ENCODE assay signal across 7 cellular contexts in genomic region chr14:106257569-106257994, GRCh38.
DNase-seq lines count a peak whose midpoint lies in the region; ATAC-seq, FAIRE-seq and TF ChIP-seq lines count a peak whose summit lies in the region.
"Not testable (repeated sequence)": the region's sequence is repeated elsewhere in the genome, so short reads cannot be mapped to it uniquely, and the experiment has no call there.

No MANE protein-coding gene starts in this region.

- ATAC-seq in SK-N-SH treated with all-trans-retinoic acid at 6 μM for 48 hours: peak; percentile 93
- not testable (repeated sequence) for ATAC-seq in body of pancreas

- intact Hi-C loops in body of pancreas (cut with DNase I): not testable (repeated sequence)

- not testable (repeated sequence) for H3K4me3 ChIP-seq in body of pancreas; liver (ENCODE audit: low read depth in 1 of 3, low read length in 3 of 3)

- not testable (repeated sequence) for H3K4me1 ChIP-seq in body of pancreas; liver (ENCODE audit: control insufficient read depth in 4 of 4, insufficient read depth in 4 of 4, low read length in 3 of 4)

- not testable (repeated sequence) for TF ChIP-seq POLR2A in GM12891 (IDR thresholded peaks at IDR 0.05; ENCODE audit: low read depth, low read length); body of pancreas (IDR thresholded peaks at IDR 0.05)

- WGBS in body of pancreas, 2 donors: 30 to 33% methylated on average over 16 of the region's 16 CpGs
- WGBS in liver: 40% methylated on average over 16 of the region's 16 CpGs

- not testable (repeated sequence) for H3K27me3 ChIP-seq in body of pancreas
- peaks cover 0 to 11% (median 2%) of the 10 kb centered on the region in 4 donors for H3K27me3 ChIP-seq in liver (ENCODE audit: control insufficient read depth in 4 of 4, insufficient read depth in 4 of 4, low read length in 3 of 4)

- H3K9ac ChIP-seq in liver (ENCODE audit: low read depth in 1 of 2, low read length in 2 of 2): not testable (repeated sequence)

- peak; percentile 16 for DNase-seq in GM12891 (ENCODE audit: insufficient read length, low spot score)
- DNase-seq in NCI-H1694 (lab: John Stamatoyannopoulos, UW): peak; percentile 37
- peak; percentile 96 for DNase-seq in activated CD8-positive, alpha-beta memory T cell treated with anti-CD3 and anti-CD28 coated beads for 24 hours
- DNase-seq in body of pancreas: peak; percentile 34 to 67 (median 54)
- DNase-seq in stimulated activated CD4-positive, alpha-beta T cell treated with anti-CD3 and anti-CD28 coated beads, Interleukin-2, amount 100 ng/mL, for 48 hours: peak; percentile 88 to 89

- not testable (repeated sequence) for H3K27ac ChIP-seq in body of pancreas; liver (ENCODE audit: low read depth in 1 of 2, low read length in 2 of 2)

- H3K36me3 ChIP-seq in body of pancreas (replicated peaks in 1 of 2; ENCODE audit: insufficient read depth in 1 of 2, low read depth in 2 of 2); liver (ENCODE audit: control insufficient read depth in 4 of 4, insufficient read depth in 3 of 4, low read depth in 1 of 4, low read length in 3 of 4): not testable (repeated sequence)

- peak in 1 of 2 donors; percentile 23 for TF ChIP-seq RAD21 in liver (IDR thresholded peaks at IDR 0.05)

- not testable (repeated sequence) for H3K9me3 ChIP-seq in body of pancreas; liver (ENCODE audit: control insufficient read depth in 4 of 4, low read length in 3 of 4)

- TF ChIP-seq CTCF in body of pancreas (IDR thresholded peaks at IDR 0.05): peak in 5 of 7 experiments; percentile 17 to 88 (median 36)
- TF ChIP-seq CTCF in liver (IDR thresholded peaks at IDR 0.05; ENCODE audit: low read depth, low read length, missing input control): peak; percentile 40

- FAIRE-seq in GM12891 (lab: Jason Lieb, UNC): not testable (repeated sequence)

TF ChIP-seq in SK-N-SH treated with all-trans-retinoic acid at 6 μM for 48 hours, 23 proteins besides CTCF, POLR2A, EP300 and RAD21:
- 0 out of 2 replicates have a peak, but pooled peaks have one; percentile 18 for TF ChIP-seq SNAI2 (CRISPR knock-in tag; IDR thresholded peaks at IDR 0.05)

Comparison
In these comparisons a context has a peak if more than half of its experiments do, and no peak if none do; other contexts are left out.
1. DNase-seq: peak in every context shown above with its lines; median percentile 96 in activated CD8-positive, alpha-beta memory T cell treated with anti-CD3 and anti-CD28 coated beads for 24 hours; 88 in stimulated activated CD4-positive, alpha-beta T cell treated with anti-CD3 and anti-CD28 coated beads, Interleukin-2, amount 100 ng/mL, for 48 hours; 54 in body of pancreas; 37 in NCI-H1694; 16 in GM12891.